Comparison of ENCODE assay signal across 19 cellular contexts in genomic region chr12:64549108-64549507, GRCh38.
"Had no signal": no experiment of that assay in that cellular context is flagged by ENCODE, and none has a peak within 500 bp of the region (broad histone marks: within the 10 kb centered on the region; RNA-seq: fewer than 3 reads in every experiment).

No MANE protein-coding gene starts in this region.

- H3K27me3 ChIP-seq: ascending aorta, cardiac muscle cell, gastroesophageal sphincter, pancreas, right atrium auricular region, testis, transverse colon had no signal

- DNase-seq: activated gamma-delta T cell, cerebellar nuclear complex had no signal

- H3K4me1 ChIP-seq: pancreas, right atrium auricular region, testis had no signal

- H3K9me3 Mint-ChIP-seq: activated naive CD4-positive, alpha-beta T cell treated with anti-CD3 and anti-CD28 coated beads, Interleukin-2, amount 10 ng/mL, durations not matched to agents 7 days and 5 days; activated naive CD8-positive, alpha-beta T cell treated with anti-CD3 and anti-CD28 coated beads, Interleukin-2, amount 10 ng/mL, durations not matched to agents 7 days and 5 days; activated T-helper 1 cell treated with anti-CD3 and anti-CD28 coated beads, Interleukin-12 subunit alpha, Interleukin-12 subunit beta, Interleukin-2, Interleukin-4 antibody, amounts not matched to agents 30 ng/mL and 10 ng/mL and 1 ng/mL, durations not matched to agents 14 hours and 24 hours and 36 hours; mesothelial cell of epicardium; nephron progenitor cell had no signal

- H3K9me3 ChIP-seq: ascending aorta, gastroesophageal sphincter, pancreas, right atrium auricular region, testis, transverse colon had no signal

- H3K36me3 ChIP-seq: ascending aorta, cardiac muscle cell, gastroesophageal sphincter, pancreas, right atrium auricular region, transverse colon, WERI-Rb-1 had no signal

- H3K27ac ChIP-seq: ascending aorta, cardiac muscle cell, coronary artery, dorsolateral prefrontal cortex, gastroesophageal sphincter, pancreas, right atrium auricular region, testis, transverse colon had no signal

- H3K27ac Mint-ChIP-seq: activated naive CD4-positive, alpha-beta T cell treated with anti-CD3 and anti-CD28 coated beads, Interleukin-2, amount 10 ng/mL, durations not matched to agents 7 days and 5 days; activated naive CD8-positive, alpha-beta T cell treated with anti-CD3 and anti-CD28 coated beads, Interleukin-2, amount 10 ng/mL, durations not matched to agents 7 days and 5 days; activated T-helper 1 cell treated with anti-CD3 and anti-CD28 coated beads, Interleukin-12 subunit alpha, Interleukin-12 subunit beta, Interleukin-2, Interleukin-4 antibody, amounts not matched to agents 30 ng/mL and 10 ng/mL and 1 ng/mL, durations not matched to agents 14 hours and 24 hours and 36 hours; mesothelial cell of epicardium had no signal

- H3K4me3 Mint-ChIP-seq: activated naive CD4-positive, alpha-beta T cell treated with anti-CD3 and anti-CD28 coated beads, Interleukin-2, amount 10 ng/mL, durations not matched to agents 7 days and 5 days; activated naive CD8-positive, alpha-beta T cell treated with anti-CD3 and anti-CD28 coated beads, Interleukin-2, amount 10 ng/mL, durations not matched to agents 7 days and 5 days; activated T-helper 1 cell treated with anti-CD3 and anti-CD28 coated beads, Interleukin-12 subunit alpha, Interleukin-12 subunit beta, Interleukin-2, Interleukin-4 antibody, amounts not matched to agents 30 ng/mL and 10 ng/mL and 1 ng/mL, durations not matched to agents 14 hours and 24 hours and 36 hours; naive B cell; T-helper 17 cell had no signal

- H3K4me3 ChIP-seq: ascending aorta, cardiac muscle cell, coronary artery, dorsolateral prefrontal cortex, gastroesophageal sphincter, pancreas, right atrium auricular region, testis, transverse colon had no signal
